8 cellular contexts compared by ENCODE assay signal in genomic region chr10:7410306-7410799, GRCh38. TPM values are rescaled to one million over a fixed set of nuclear protein-coding genes. Genes with fewer than 3 reads are reported as not detected.
DNase-seq lines count a peak whose midpoint lies in the region; ATAC-seq and TF ChIP-seq lines count a peak whose summit lies in the region.

No MANE protein-coding gene starts in this region.

- no peak for ATAC-seq in CD4-positive, alpha-beta T cell (ENCODE audit: poor library complexity)
- ATAC-seq in heart right ventricle (peak in 2 of 8 donors; percentile 2), GM19455 (IDR thresholded peaks at IDR 0.05; ENCODE audit: unreplicated experiment) (no peak)

- peak overlapping the region; percentile 94 for H3K27ac Mint-ChIP-seq in CD4-positive, alpha-beta T cell

- CTCF ChIA-PET in CD4-positive, alpha-beta T cell (lab: Charles Lee): interaction anchor here (1.0 to 1.5 kb wide), 4 partner anchors 13 to 490 kb away, joined by 4 read pairs; no protein-coding TSS in a partner anchor

- TF ChIP-seq CTCF in CD4-positive, alpha-beta T cell (IDR thresholded peaks at IDR 0.05): no peak
- no peak for TF ChIP-seq CTCF in Loucy (conservative IDR thresholded peaks at IDR 0.05; ENCODE audit: low read length)
- no peak for TF ChIP-seq CTCF in heart right ventricle (IDR thresholded peaks at IDR 0.05)
- no peak for TF ChIP-seq CTCF in retinal pigment epithelial cell (conservative IDR thresholded peaks at IDR 0.05; ENCODE audit: low read depth, low read length)

- no peaks in the 10 kb centered on the region for H3K9me3 ChIP-seq in CD4-positive, alpha-beta T cell (ENCODE audit: control insufficient read depth, low read length)
- H3K9me3 ChIP-seq in Loucy (ENCODE audit: insufficient read depth, low read depth, low read length) (no peaks in the 10 kb centered on the region), heart right ventricle (no peaks in the 10 kb centered on the region)

- H3F3A ChIP-seq in Loucy (ENCODE audit: low read depth): no peaks in the 10 kb centered on the region; the same call in 1 of the 2 replicates

- H3K4me1 ChIP-seq in Loucy (ENCODE audit: insufficient read depth, low read length, poor library complexity, severe bottlenecking): peaks cover 28% of the 10 kb centered on the region
- H3K4me1 ChIP-seq in heart right ventricle: peaks cover 14 to 61% (median 41%) of the 10 kb centered on the region in 9 donors

- H3K4me3 ChIP-seq in Loucy (ENCODE audit: low read length, poor library complexity, severe bottlenecking) (peak overlapping the region; percentile 81), heart right ventricle (peak overlapping the region; percentile 66 to 88 (median 77)), retinal pigment epithelial cell (ENCODE audit: low read length) (peak overlapping the region; percentile 56)

- 0 to 1% methylated on average over 35 of the region's 35 CpGs for WGBS in heart right ventricle, 2 donors

- peak overlapping the region; percentile 100 for H2AFZ ChIP-seq in Loucy (ENCODE audit: low read length)

- no peaks in the 10 kb centered on the region for H3K9me2 ChIP-seq in Loucy (replicated peaks; ENCODE audit: low read depth, low read length)

- H3K4me1 Mint-ChIP-seq in CD4-positive, alpha-beta T cell (ENCODE audit: low read depth): peaks cover 59% of the 10 kb centered on the region

- peak overlapping the region; percentile 98 for H3K4me2 ChIP-seq in Loucy (ENCODE audit: low read depth, low read length, poor library complexity, severe bottlenecking)

- no peaks in the 10 kb centered on the region for H3K27me3 ChIP-seq in CD4-positive, alpha-beta T cell (ENCODE audit: control insufficient read depth, insufficient read depth, low read length)
- no peaks in the 10 kb centered on the region for H3K27me3 ChIP-seq in Loucy (ENCODE audit: insufficient read depth, low read length, poor library complexity, severe bottlenecking)
- peaks cover 0 to 38% (median 9%) of the 10 kb centered on the region in 7 donors for H3K27me3 ChIP-seq in heart right ventricle

- H3K9ac ChIP-seq in Loucy (ENCODE audit: low read depth, low read length, poor library complexity, severe bottlenecking): peak overlapping the region; percentile 79

- peaks cover 58% of the 10 kb centered on the region for H3K79me2 ChIP-seq in Loucy (ENCODE audit: insufficient read depth, low read length)

- H3K36me3 Mint-ChIP-seq in CD4-positive, alpha-beta T cell (ENCODE audit: low read depth): peaks cover 31% of the 10 kb centered on the region

- intact Hi-C loops in CD4-positive, alpha-beta T cell (cut with DNase I, micrococcal nuclease): loop anchor here (10.0 kb wide), 4 partner anchors 274 to 644 kb away; partner anchors contain the start of genes ATP5F1C (in 1 of the 2), GATA3 (in 1 of the 2) and KIN (in 1 of the 2)
- intact Hi-C loops in heart right ventricle (cut with DNase I): loop anchor here in 8 of 10 donors (1.0 to 10.0 kb wide), 9 partner anchors 148 to 746 kb away; no protein-coding TSS in a partner anchor

- H3K27me3 Mint-ChIP-seq in CD4-positive, alpha-beta T cell: peaks cover 5% of the 10 kb centered on the region

- POLR2A ChIA-PET in CD4-positive, alpha-beta T cell (lab: Charles Lee): interaction anchor here (0.6 to 2.1 kb wide), 24 partner anchors 9 to 1521 kb away, joined by 3 to 21 read pairs (median 4); partner anchors contain the start of genes ANKRD16, FBH1 and TAF3

- peaks cover 35% of the 10 kb centered on the region for H4K20me1 ChIP-seq in Loucy (ENCODE audit: insufficient read depth, low read length, poor library complexity, severe bottlenecking)

- peak in 8 of 10 experiments; percentile 10 to 48 (median 22) for DNase-seq in CD4-positive, alpha-beta T cell
- peak; percentile 57 for DNase-seq in activated naive CD4-positive, alpha-beta T cell treated with Interleukin-2 at 50 U/mL for 16 hours
- DNase-seq in heart right ventricle (peak; percentile 21 to 41), retinal pigment epithelial cell (ENCODE audit: low read depth) (no peak), DMS79 (lab: John Stamatoyannopoulos, UW) (no peak), NOMO-1 (lab: John Stamatoyannopoulos, UW; ENCODE audit: unreplicated experiment in 2 of 2) (no peak)

- peak overlapping the region; percentile 61 for H3K27ac ChIP-seq in CD4-positive, alpha-beta T cell (ENCODE audit: low read depth, low read length)
- H3K27ac ChIP-seq in heart right ventricle: peak overlapping the region; percentile 69 to 93 (median 88)

- H3K9me3 Mint-ChIP-seq in CD4-positive, alpha-beta T cell: no peaks in the 10 kb centered on the region

- H3K4me3 Mint-ChIP-seq in CD4-positive, alpha-beta T cell: peak overlapping the region; percentile 97

- no peaks in the 10 kb centered on the region for H3K36me3 ChIP-seq in Loucy (ENCODE audit: insufficient read depth, low read length)
- H3K36me3 ChIP-seq in heart right ventricle: no peaks in the 10 kb centered on the region

RNA-seq across cellular contexts. Expression of gene SFMBT2, which starts 0.5 kb away (rescaled TPM):
- total RNA-seq in CD4-positive, alpha-beta T cell: 10 to 100 TPM; 41.0 to 42.0 TPM
- 10 to 100 TPM in 6 of 10 donors, 1 to 10 TPM in 4; 7.3 to 14.2 (median 10.7) TPM for total RNA-seq in heart right ventricle
- polyA plus RNA-seq in heart right ventricle: 1 to 10 TPM; 4.1 to 4.2 TPM

Comparison
In these comparisons a context has a peak if more than half of its experiments do, and no peak if none do; other contexts are left out.
1. DNase-seq: peak in CD4-positive, alpha-beta T cell (8 of 10), activated naive CD4-positive, alpha-beta T cell treated with Interleukin-2 at 50 U/mL for 16 hours (single experiment) and heart right ventricle (2 of 2); none in retinal pigment epithelial cell (single experiment), DMS79 (single experiment) and NOMO-1 (0 of 2).
2. Peak in every context shown above with its lines, with median percentiles within 50 percentile points of each other: H3K4me3 ChIP-seq.